9 cellular contexts compared by ENCODE assay signal in genomic region chr3:112629425-112629824, GRCh38. TPM values are rescaled to one million over a fixed set of nuclear protein-coding genes. Genes with fewer than 3 reads are reported as not detected.
A peak's percentile ranks its signal among the peaks of the same experiment; 100 is the strongest.
DNase-seq lines count a peak whose midpoint lies in the region; ATAC-seq and TF ChIP-seq lines count a peak whose summit lies in the region.
"Had no signal": no experiment of that assay in that cellular context is flagged by ENCODE, and none has a peak within 500 bp of the region (broad histone marks: within the 10 kb centered on the region; RNA-seq: fewer than 3 reads in every experiment).

No MANE protein-coding gene starts in this region.

- in situ Hi-C loops in ACHN (cut with HindIII; ENCODE audit: low pct_ligation_motif_present, low pct_unique_long_range_greater_than_20kb, low sequenced_read_pairs) (no loop called here), transverse colon (cut with MboI; ENCODE audit: low pct_ligation_motif_present in 1 of 4, low pct_unique_long_range_greater_than_20kb in 1 of 4, low sequenced_read_pairs in 3 of 4) (loop anchor here in 2 of 4 donors (25.0 kb wide), 2 partner anchors 358 to 658 kb away; partner anchors contain the start of genes CD200R1 (in 1 of the 2) and GTPBP8 (in 1 of the 2))

- CTCF ChIA-PET in HEK293T (lab: Yijun Ruan, JAX): interaction anchor here (0.6 kb wide), 1 partner anchor 372 kb away, joined by 4 read pairs; no protein-coding TSS in a partner anchor

- TF ChIP-seq EP300 in transverse colon (IDR thresholded peaks at IDR 0.05; ENCODE audit: low read depth): no peak

- no peaks in the 10 kb centered on the region for H3K36me3 ChIP-seq in hepatocyte (replicated peaks; ENCODE audit: insufficient read depth, low read depth)
- H3K36me3 ChIP-seq in transverse colon: no peaks in the 10 kb centered on the region
- no peaks in the 10 kb centered on the region for H3K36me3 ChIP-seq in SJCRH30

- no peak overlapping the region for H2AFZ ChIP-seq in hepatocyte

- H3K4me3 Mint-ChIP-seq in activated CD4-positive, alpha-beta T cell treated with anti-CD3 and anti-CD28 coated beads, Interleukin-2, amount 10 ng/mL, durations not matched to agents 24 days and 14 days: no peak overlapping the region
- H3K4me3 Mint-ChIP-seq: activated B cell treated with CpG ODN at 0.5 μM for 24 hours had no signal

- POLR2A ChIA-PET in HEK293T (lab: Yijun Ruan, JAX): no interaction called here

- no peaks in the 10 kb centered on the region for H3K79me2 ChIP-seq in hepatocyte

- no peak for TF ChIP-seq CTCF in hepatocyte (IDR thresholded peaks at IDR 0.05; ENCODE audit: poor library complexity)
- no peak for TF ChIP-seq CTCF in transverse colon (IDR thresholded peaks at IDR 0.05)

- intact Hi-C loops in activated CD4-positive, alpha-beta T cell treated with anti-CD3 and anti-CD28 coated beads, Interleukin-2, amount 10 ng/mL, durations not matched to agents 24 days and 14 days (cut with micrococcal nuclease): no loop called here
- intact Hi-C loops in transverse colon (cut with DNase I; ENCODE audit: low total_unique reads): no loop called here

- H3K9me3 ChIP-seq in hepatocyte (ENCODE audit: low read depth) (no peaks in the 10 kb centered on the region), transverse colon (no peaks in the 10 kb centered on the region), SJCRH30 (replicated peaks) (no peaks in the 10 kb centered on the region; the same call in 1 of the 2 replicates)

- no peak overlapping the region for H3K27ac ChIP-seq in hepatocyte
- peak overlapping the region; percentile 12 to 66 (median 40) for H3K27ac ChIP-seq in transverse colon
- H3K27ac ChIP-seq in SJCRH30: no peak overlapping the region

- peaks cover 3% of the 10 kb centered on the region for H3K4me1 Mint-ChIP-seq in activated CD4-positive, alpha-beta T cell treated with anti-CD3 and anti-CD28 coated beads, Interleukin-2, amount 10 ng/mL, durations not matched to agents 24 days and 14 days
- H3K4me1 Mint-ChIP-seq: activated B cell treated with CpG ODN at 0.5 μM for 24 hours had no signal

- no peak overlapping the region for H3K4me3 ChIP-seq in hepatocyte
- H3K4me3 ChIP-seq in transverse colon: no peak overlapping the region
- no peak overlapping the region for H3K4me3 ChIP-seq in SJCRH30

- H3K27ac Mint-ChIP-seq in activated CD4-positive, alpha-beta T cell treated with anti-CD3 and anti-CD28 coated beads, Interleukin-2, amount 10 ng/mL, durations not matched to agents 24 days and 14 days: no peak overlapping the region
- H3K27ac Mint-ChIP-seq: activated B cell treated with CpG ODN at 0.5 μM for 24 hours had no signal

- H3K27me3 Mint-ChIP-seq in activated CD4-positive, alpha-beta T cell treated with anti-CD3 and anti-CD28 coated beads, Interleukin-2, amount 10 ng/mL, durations not matched to agents 24 days and 14 days: peaks cover 11% of the 10 kb centered on the region
- H3K27me3 Mint-ChIP-seq: activated B cell treated with CpG ODN at 0.5 μM for 24 hours had no signal

- no peak for TF ChIP-seq POLR2A in transverse colon (IDR thresholded peaks at IDR 0.05)

- 54% methylated on average over 7 of the region's 7 CpGs for WGBS in hepatocyte (ENCODE audit: low lambda C conversion rate, missing lambda C conversion rate)
- 48 to 66% methylated on average over 7 of the region's 7 CpGs for WGBS in transverse colon (ENCODE audit: low coverage in 1 of 2), 2 donors

- no peaks in the 10 kb centered on the region for H3K9me2 ChIP-seq in hepatocyte (replicated peaks; ENCODE audit: insufficient read depth)

- H3K4me1 ChIP-seq in hepatocyte (ENCODE audit: insufficient read depth) (peaks cover 1% of the 10 kb centered on the region), transverse colon (peaks cover 0 to 44% (median 9%) of the 10 kb centered on the region in 4 donors), SJCRH30 (0 out of 2 replicates have a peak, but pooled peaks cover 8% of the 10 kb centered on the region)

- H4K20me1 ChIP-seq in hepatocyte (ENCODE audit: insufficient read depth, poor library complexity, severe bottlenecking): no peaks in the 10 kb centered on the region

- no peaks in the 10 kb centered on the region for H3K36me3 Mint-ChIP-seq in activated CD4-positive, alpha-beta T cell treated with anti-CD3 and anti-CD28 coated beads, Interleukin-2, amount 10 ng/mL, durations not matched to agents 24 days and 14 days (ENCODE audit: low read depth)

- H3K4me2 ChIP-seq in hepatocyte: no peak overlapping the region

- no peak for ATAC-seq in GM18909 (IDR thresholded peaks at IDR 0.05; ENCODE audit: poor library complexity, unreplicated experiment)

- DNase-seq in ACHN (peak; percentile 73), HEK293T (ENCODE audit: extremely low spot score) (peak; percentile 28), hepatocyte (ENCODE audit: low spot score) (peak; percentile 74), transverse colon (peak; percentile 44), NCI-H774 (lab: John Stamatoyannopoulos, UW) (no peak), SJCRH30 (no peak)
- peak; percentile 69 for DNase-seq in activated CD4-positive, alpha-beta T cell treated with anti-CD3 and anti-CD28 coated beads, Interleukin-2, amount 10 ng/mL, durations not matched to agents 24 days and 14 days
- DNase-seq: activated B cell treated with CpG ODN at 0.5 μM for 24 hours had no signal

- no peaks in the 10 kb centered on the region for H3K9me3 Mint-ChIP-seq in activated CD4-positive, alpha-beta T cell treated with anti-CD3 and anti-CD28 coated beads, Interleukin-2, amount 10 ng/mL, durations not matched to agents 24 days and 14 days
- H3K9me3 Mint-ChIP-seq: activated B cell treated with CpG ODN at 0.5 μM for 24 hours had no signal

- H3K27me3 ChIP-seq in hepatocyte (no peaks in the 10 kb centered on the region), transverse colon (no peaks in the 10 kb centered on the region), SJCRH30 (no peaks in the 10 kb centered on the region)

TF ChIP-seq in HEK293T, 16 proteins besides CTCF, POLR2A, EP300 and RAD21:
- TF ChIP-seq FOXM1 (IDR thresholded peaks at IDR 0.05; ENCODE audit: borderline replicate concordance): no peak
- TF ChIP-seq BHLHE40 (IDR thresholded peaks at IDR 0.05; ENCODE audit: borderline replicate concordance): no peak
- no peak for TF ChIP-seq ARNT (IDR thresholded peaks at IDR 0.05)
- no peak for TF ChIP-seq TARDBP (IDR thresholded peaks at IDR 0.05)
- no peak for TF ChIP-seq LEF1 (IDR thresholded peaks at IDR 0.05; ENCODE audit: borderline replicate concordance)
- no peak for TF ChIP-seq L3MBTL2 (conservative IDR thresholded peaks at IDR 0.05)
- TF ChIP-seq ELF4 (IDR thresholded peaks at IDR 0.05): no peak
- TF ChIP-seq SP1 (IDR thresholded peaks at IDR 0.05): no peak
- no peak for TF ChIP-seq SUZ12 (IDR thresholded peaks at IDR 0.05)

RNA-seq across cellular contexts. Expression of gene CCDC80, which starts 11.5 kb away (rescaled TPM):
- not detected in 2 replicates for total RNA-seq in activated CD4-positive, alpha-beta T cell treated with anti-CD3 and anti-CD28 coated beads, Interleukin-2, amount 10 ng/mL, durations not matched to agents 24 days and 14 days
- total RNA-seq in hepatocyte: 26.6 and 27.1 TPM in 2 replicates
- polyA plus RNA-seq in hepatocyte: 83.5 and 95.4 TPM in 2 replicates
- total RNA-seq in transverse colon: 10 to 100 TPM in 2 of 4 donors, 1 to 10 TPM in 2; 6.4 to 55.3 (median 18.4) TPM
- total RNA-seq in SJCRH30 (2014; rRNA removed; shearing (Covaris generic)): 14.5 and 18.0 TPM in 2 replicates
- total RNA-seq: activated B cell treated with CpG ODN at 0.5 μM for 24 hours had no signal

Comparison
In these comparisons a context has a peak if more than half of its experiments do, and no peak if none do; other contexts are left out.
1. DNase-seq: peak in ACHN (single experiment), HEK293T (single experiment), activated CD4-positive, alpha-beta T cell treated with anti-CD3 and anti-CD28 coated beads, Interleukin-2, amount 10 ng/mL, durations not matched to agents 24 days and 14 days (single experiment), hepatocyte (single experiment) and transverse colon (single experiment); none in NCI-H774 (single experiment) and SJCRH30 (0 of 2).
2. H3K27ac ChIP-seq: peak in transverse colon (4 of 4); none in hepatocyte (single experiment) and SJCRH30 (single experiment).